In genomic region chr6:26020291-26020982, GRCh38 we compare ENCODE assay signal across 8 cellular contexts. TPM values are rescaled to one million over a fixed set of nuclear protein-coding genes. Genes with fewer than 3 reads are reported as not detected.
A peak's percentile ranks its signal among the peaks of the same experiment; 100 is the strongest.
DNase-seq lines count a peak whose midpoint lies in the region; ATAC-seq and TF ChIP-seq lines count a peak whose summit lies in the region.

No MANE protein-coding gene starts in this region.

- H3K4me1 ChIP-seq in OCI-LY3 (ENCODE audit: low read length): peaks cover 14% of the 10 kb centered on the region
- peaks cover under 1% of the 10 kb centered on the region for H3K4me1 ChIP-seq in mucosa of descending colon (ENCODE audit: low read depth)

- H3K9me3 Mint-ChIP-seq in stimulated activated naive CD8-positive, alpha-beta T cell treated with anti-CD3 and anti-CD28 coated beads, Interleukin-15, amount 100 ng/mL, for 72 hours: peaks cover 0 to 6% of the 10 kb centered on the region in 2 donors

- TF ChIP-seq CTCF in OCI-LY3 (IDR thresholded peaks at IDR 0.05; ENCODE audit: low read depth, low read length) (no peak), mucosa of descending colon (IDR thresholded peaks at IDR 0.05) (no peak)

- no peaks in the 10 kb centered on the region for H3K27me3 ChIP-seq in OCI-LY3 (ENCODE audit: low read depth, low read length)

- H3K4me1 Mint-ChIP-seq in stimulated activated naive CD8-positive, alpha-beta T cell treated with anti-CD3 and anti-CD28 coated beads, Interleukin-15, amount 100 ng/mL, for 72 hours: peaks cover 60% of the 10 kb centered on the region

- peak overlapping the region; percentile 84 for H3K4me3 ChIP-seq in OCI-LY3 (ENCODE audit: low read length)
- H3K4me3 ChIP-seq in mucosa of descending colon: peak overlapping the region; percentile 29

- no peaks in the 10 kb centered on the region for H3K79me2 ChIP-seq in OCI-LY3 (ENCODE audit: low read length)

- peak overlapping the region; percentile 100 for H3K27ac Mint-ChIP-seq in stimulated activated naive CD8-positive, alpha-beta T cell treated with anti-CD3 and anti-CD28 coated beads, Interleukin-15, amount 100 ng/mL, for 72 hours

- H3K4me2 ChIP-seq in OCI-LY3 (ENCODE audit: low read length): peak overlapping the region; percentile 95

- no peaks in the 10 kb centered on the region for H4K20me1 ChIP-seq in OCI-LY3 (ENCODE audit: insufficient read depth, low read length)

- peak overlapping the region; percentile 96 to 97 for H3K4me3 Mint-ChIP-seq in stimulated activated naive CD8-positive, alpha-beta T cell treated with anti-CD3 and anti-CD28 coated beads, Interleukin-15, amount 100 ng/mL, for 72 hours

- H3K36me3 ChIP-seq in OCI-LY3 (replicated peaks; ENCODE audit: low read depth, low read length) (no peaks in the 10 kb centered on the region), mucosa of descending colon (ENCODE audit: low read depth) (no peaks in the 10 kb centered on the region)

- peak overlapping the region; percentile 98 for H3K9ac ChIP-seq in OCI-LY3 (ENCODE audit: low read length)

- H3K9me3 ChIP-seq in OCI-LY3 (ENCODE audit: insufficient read depth, low read length): peaks cover 6% of the 10 kb centered on the region; the same call in 1 of the 2 replicates
- peaks cover 2% of the 10 kb centered on the region for H3K9me3 ChIP-seq in mucosa of descending colon

- ATAC-seq in GM19468 (IDR thresholded peaks at IDR 0.05; ENCODE audit: extremely low read depth, unreplicated experiment) (peak; percentile 2), mucosa of descending colon (peak; percentile 79)
- peak; percentile 55 for ATAC-seq in stimulated activated naive CD8-positive, alpha-beta T cell treated with anti-CD3 and anti-CD28 coated beads, Interleukin-15, amount 100 ng/mL, for 72 hours

- DNase-seq in COLO829 (ENCODE audit: low spot score) (peak; percentile 97), HS-27A (ENCODE audit: low read depth) (peak; percentile 86), epithelial cell of prostate (ENCODE audit: low read depth, low spot score) (peak; percentile 74), mucosa of descending colon (peak; percentile 82 to 90 (median 86))
- DNase-seq in activated T-cell treated with anti-CD3 and anti-CD28 coated beads, Interleukin-2, amount 50 U/mL, for 1 hour: peak; percentile 80
- peak; percentile 87 to 89 for DNase-seq in stimulated activated naive CD8-positive, alpha-beta T cell treated with anti-CD3 and anti-CD28 coated beads, Interleukin-15, amount 100 ng/mL, for 72 hours

- peak overlapping the region; percentile 99 for H3K27ac ChIP-seq in OCI-LY3 (ENCODE audit: low read length)
- H3K27ac ChIP-seq in epithelial cell of prostate: peak overlapping the region; percentile 91

- intact Hi-C loops in mucosa of descending colon (cut with DNase I, micrococcal nuclease): no loop called here

- no peak overlapping the region for H2AFZ ChIP-seq in OCI-LY3 (ENCODE audit: low read depth, low read length)

- H3K27me3 Mint-ChIP-seq in stimulated activated naive CD8-positive, alpha-beta T cell treated with anti-CD3 and anti-CD28 coated beads, Interleukin-15, amount 100 ng/mL, for 72 hours: no peaks in the 10 kb centered on the region

RNA-seq across cellular contexts. Expression of gene TRIM38, which starts 57.8 kb away (rescaled TPM):
- 10 to 100 TPM; 11.4 to 15.8 (median 12.6) TPM for total RNA-seq in mucosa of descending colon

Comparison
In these comparisons a context has a peak if more than half of its experiments do, and no peak if none do; other contexts are left out.
1. Peak in every context shown above with its lines: DNase-seq, ATAC-seq, H3K4me3 ChIP-seq and H3K27ac ChIP-seq.
2. ATAC-seq: peak in every context shown above with its lines; median percentile 79 in mucosa of descending colon; 55 in stimulated activated naive CD8-positive, alpha-beta T cell treated with anti-CD3 and anti-CD28 coated beads, Interleukin-15, amount 100 ng/mL, for 72 hours; 2 in GM19468.